15 cellular contexts compared by ENCODE assay signal in the genomic region with DNA sequence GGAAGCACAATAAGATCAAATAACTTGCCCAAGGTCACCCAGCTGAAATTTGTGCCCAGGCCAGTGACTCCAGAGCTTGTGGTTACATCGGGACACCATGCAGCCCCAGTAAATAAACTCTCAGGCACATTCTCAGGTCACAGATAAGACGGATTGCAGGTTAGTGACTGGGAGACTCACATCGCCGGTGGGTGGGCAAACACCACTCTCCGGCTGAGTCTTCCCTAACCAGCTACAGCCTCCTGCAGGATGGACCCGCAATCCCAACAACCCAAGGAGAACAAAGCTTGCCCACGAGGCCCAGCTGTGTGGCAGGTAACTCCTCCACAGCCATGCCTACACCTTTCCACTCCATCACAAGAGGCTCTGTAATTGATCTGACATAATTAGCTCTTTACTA.
A peak's percentile ranks its signal among the peaks of the same experiment; 100 is the strongest.
DNase-seq lines count a peak whose midpoint lies in the region; ATAC-seq and TF ChIP-seq lines count a peak whose summit lies in the region.
"Had no signal": no experiment of that assay in that cellular context is flagged by ENCODE, and none has a peak within 500 bp of the region (broad histone marks: within the 10 kb centered on the region; RNA-seq: fewer than 3 reads in every experiment).

No MANE protein-coding gene starts in this region.

- H3K23ac ChIP-seq in mesendoderm (ENCODE audit: low read length), result no peak overlapping the region
- no peak overlapping the region for H3K23ac ChIP-seq in mesenchymal stem cell (ENCODE audit: low read length in 2 of 2)

- TF ChIP-seq CTCF in PC-3 (conservative IDR thresholded peaks at IDR 0.05; ENCODE audit: low read depth, low read length) (no peak), thyroid gland (IDR thresholded peaks at IDR 0.05) (no peak)

- H3K4me2 ChIP-seq in PC-3 (ENCODE audit: low read length), result no peak overlapping the region
- no peak overlapping the region for H3K4me2 ChIP-seq in mesendoderm (ENCODE audit: low read length)
- no peak overlapping the region for H3K4me2 ChIP-seq in mesenchymal stem cell (ENCODE audit: low read length, poor library complexity, severe bottlenecking)
- H3K4me2 ChIP-seq: BLaER1 treated with 17β-estradiol and CSF1 and Interleukin-3, amounts not matched to agents 10 nM and 100 nM had no signal

- peaks cover 46% of the 10 kb centered on the region for H3K36me3 ChIP-seq in CD4-positive, alpha-beta memory T cell (ENCODE audit: insufficient read depth, low read length)
- H3K36me3 ChIP-seq in PC-3 (ENCODE audit: low read depth, low read length) (no peaks in the 10 kb centered on the region), mesendoderm (ENCODE audit: control insufficient read depth, insufficient read depth, low read length) (no peaks in the 10 kb centered on the region), mesenchymal stem cell (ENCODE audit: control insufficient read depth in 1 of 2, insufficient read depth in 2 of 2, low read depth in 1 of 2, low read length in 2 of 2) (peaks cover 3 to 54% of the 10 kb centered on the region in 2 experiments), thyroid gland (no peaks in the 10 kb centered on the region)

- H3K27ac ChIP-seq in CD4-positive, alpha-beta memory T cell (ENCODE audit: low read depth, low read length), result no peak overlapping the region
- H3K27ac ChIP-seq in PC-3 (ENCODE audit: low read length) (no peak overlapping the region), mesendoderm (ENCODE audit: low read depth, low read length) (no peak overlapping the region), mesenchymal stem cell (ENCODE audit: low read length, poor library complexity, severe bottlenecking) (no peak overlapping the region), thyroid gland (no peak overlapping the region)
- H3K27ac ChIP-seq: BLaER1 treated with 17β-estradiol and CSF1 and Interleukin-3, amounts not matched to agents 10 nM and 100 nM had no signal

- H4K20me1 ChIP-seq in PC-3 (ENCODE audit: low read length), result no peaks in the 10 kb centered on the region

- WGBS in mesendoderm (ENCODE audit: extremely low coverage, insufficient coverage, low lambda C conversion rate), result no CpG with 5 or more reads among the region's 7 CpGs
- 95% methylated on average over 7 of the region's 7 CpGs for WGBS in mesenchymal stem cell
- 83 to 86% methylated on average over 7 of the region's 7 CpGs for WGBS in thyroid gland, 2 donors

- H3K9me3 Mint-ChIP-seq in CD4-positive, alpha-beta memory T cell, result no peaks in the 10 kb centered on the region
- H3K9me3 Mint-ChIP-seq: CD8-positive, alpha-beta memory T cell had no signal

- intact Hi-C loops in CD4-positive, alpha-beta memory T cell (cut with micrococcal nuclease), result no loop called here
- intact Hi-C loops in PC-3 (cut with micrococcal nuclease), result no loop called here
- intact Hi-C loops in thyroid gland (cut with DNase I), result no loop called here

- H3K4me3 ChIP-seq in CD4-positive, alpha-beta memory T cell (ENCODE audit: low read length in 2 of 2), result no peak overlapping the region
- H3K4me3 ChIP-seq in PC-3 (ENCODE audit: low read length), result no peak overlapping the region
- H3K4me3 ChIP-seq in mesendoderm (ENCODE audit: low read length), result no peak overlapping the region
- H3K4me3 ChIP-seq in mesenchymal stem cell (ENCODE audit: insufficient read depth in 1 of 2, low read depth in 1 of 2, low read length in 2 of 2), result no peak overlapping the region
- no peak overlapping the region for H3K4me3 ChIP-seq in thyroid gland (replicated peaks in 1 of 3)
- H3K4me3 ChIP-seq: BLaER1 treated with 17β-estradiol and CSF1 and Interleukin-3, amounts not matched to agents 10 nM and 100 nM had no signal

- H2AFZ ChIP-seq in PC-3 (ENCODE audit: low read length) (no peak overlapping the region), mesenchymal stem cell (ENCODE audit: low read depth, low read length) (no peak overlapping the region)

- ATAC-seq in PC-3, result no peak

- H3K4me3 Mint-ChIP-seq in CD4-positive, alpha-beta memory T cell, result no peak overlapping the region
- H3K4me3 Mint-ChIP-seq: CD8-positive, alpha-beta memory T cell had no signal

- H3K79me2 ChIP-seq in PC-3 (ENCODE audit: low read length) (no peaks in the 10 kb centered on the region), mesendoderm (ENCODE audit: control insufficient read depth, insufficient read depth, low read length) (no peaks in the 10 kb centered on the region)

- peak overlapping the region; percentile 0 for H2BK5ac ChIP-seq in mesendoderm (ENCODE audit: low read length)
- no peak overlapping the region for H2BK5ac ChIP-seq in mesenchymal stem cell (ENCODE audit: low read depth, low read length, poor library complexity, severe bottlenecking)

- H3K9me3 ChIP-seq in CD4-positive, alpha-beta memory T cell (ENCODE audit: control insufficient read depth in 1 of 2, low read length in 2 of 2), result no peaks in the 10 kb centered on the region
- H3K9me3 ChIP-seq in PC-3 (ENCODE audit: low read length) (no peaks in the 10 kb centered on the region), mesenchymal stem cell (ENCODE audit: control insufficient read depth, low read length) (no peaks in the 10 kb centered on the region), thyroid gland (no peaks in the 10 kb centered on the region)
- H3K9me3 ChIP-seq: BLaER1 treated with 17β-estradiol and CSF1 and Interleukin-3, amounts not matched to agents 10 nM and 100 nM; Caco-2 had no signal

- H2AK5ac ChIP-seq in mesendoderm (ENCODE audit: low read length), result peak overlapping the region; percentile 86
- H2AK5ac ChIP-seq in mesenchymal stem cell (ENCODE audit: low read length, severe bottlenecking), result no peak overlapping the region

- peak overlapping the region; percentile 43 for H3K18ac ChIP-seq in mesendoderm (ENCODE audit: low read length)
- H3K18ac ChIP-seq in mesenchymal stem cell (ENCODE audit: low read depth in 1 of 2, low read length in 2 of 2), result no peak overlapping the region

- CTCF ChIA-PET in CD4-positive, alpha-beta memory T cell (lab: Charles Lee; ENCODE audit: partially characterized antibody), result interaction anchor here (0.6 to 2.0 kb wide), 5 partner anchors 9 to 98 kb away, joined by 3 to 7 read pairs (median 3); no protein-coding TSS in a partner anchor
- CTCF ChIA-PET in PC-3 (lab: Charles Lee), result interaction anchor here (0.7 kb wide), 1 partner anchor 1055 kb away, joined by 3 read pairs; no protein-coding TSS in a partner anchor

- H3K4ac ChIP-seq in mesendoderm (ENCODE audit: low read depth, low read length) (peak overlapping the region; percentile 97), mesenchymal stem cell (ENCODE audit: low read depth in 1 of 2, low read length in 2 of 2) (no peak overlapping the region)

- H3K9me2 ChIP-seq in PC-3 (replicated peaks; ENCODE audit: low read length), result no peaks in the 10 kb centered on the region

- H3K14ac ChIP-seq in mesenchymal stem cell (ENCODE audit: low read length in 2 of 2), result no peak overlapping the region

- no peak for TF ChIP-seq POLR2A in thyroid gland (IDR thresholded peaks at IDR 0.05)

- H3K56ac ChIP-seq in mesendoderm (ENCODE audit: low read length), result peak overlapping the region; percentile 73

- BruUV-seq in PC-3 (replicated peaks; lab: Mats Ljungman, UMichigan), result TSS peak; percentile 20

- no peak overlapping the region for H4K8ac ChIP-seq in mesendoderm (ENCODE audit: low read depth, low read length)
- H4K8ac ChIP-seq in mesenchymal stem cell (ENCODE audit: low read length), result no peak overlapping the region

- H3K4me1 Mint-ChIP-seq in CD4-positive, alpha-beta memory T cell, result peaks cover 12 to 29% (median 20%) of the 10 kb centered on the region in 4 donors

- H2BK15ac ChIP-seq in mesendoderm (replicated peaks; ENCODE audit: low read depth) (peak overlapping the region; percentile 3), mesenchymal stem cell (ENCODE audit: low read depth, poor library complexity, severe bottlenecking) (no peak overlapping the region)

- H2BK12ac ChIP-seq in mesenchymal stem cell (ENCODE audit: low read length in 2 of 2), result no peak overlapping the region

- peak overlapping the region; percentile 48 for H2BK120ac ChIP-seq in mesendoderm (ENCODE audit: low read depth, low read length)
- H2BK120ac ChIP-seq in mesenchymal stem cell (ENCODE audit: low read depth, low read length), result no peak overlapping the region

- POLR2A ChIA-PET in CD4-positive, alpha-beta memory T cell (lab: Charles Lee; ENCODE audit: partially characterized antibody), result interaction anchor here (0.9 to 2.8 kb wide), 4 partner anchors 11 to 29 kb away, joined by 3 to 7 read pairs (median 5); no protein-coding TSS in a partner anchor
- POLR2A ChIA-PET in PC-3 (lab: Charles Lee; ENCODE audit: unreplicated experiment), result no interaction called here

- H3F3A ChIP-seq in PC-3 (ENCODE audit: low read length, unreplicated experiment), result no peaks in the 10 kb centered on the region

- no peaks in the 10 kb centered on the region for H3K27me3 Mint-ChIP-seq in CD4-positive, alpha-beta memory T cell
- H3K27me3 Mint-ChIP-seq: CD8-positive, alpha-beta memory T cell had no signal

- DNase-seq in NCI-H748 (lab: John Stamatoyannopoulos, UW; ENCODE audit: unreplicated experiment) (peak; percentile 19), NCI-H748 treated with DMSO at 0.1 percent for 48 hours (lab: John Stamatoyannopoulos, UW) (no peak), PC-3 (no peak), mesendoderm (no peak), SIG-M5 (lab: John Stamatoyannopoulos, UW) (no peak), mesenchymal stem cell (no peak), thyroid gland (no peak)
- no peak for DNase-seq in CD4-positive, alpha-beta memory T cell
- DNase-seq: 8988T; ACHN; Caco-2; CD8-positive, alpha-beta memory T cell; DND-41; GDM1 had no signal

- no peak overlapping the region for H4K5ac ChIP-seq in mesendoderm (ENCODE audit: low read length)

- H3K27me3 ChIP-seq in CD4-positive, alpha-beta memory T cell (ENCODE audit: insufficient read depth, low read length), result no peaks in the 10 kb centered on the region
- no peaks in the 10 kb centered on the region for H3K27me3 ChIP-seq in PC-3 (ENCODE audit: low read length)
- no peaks in the 10 kb centered on the region for H3K27me3 ChIP-seq in mesendoderm (ENCODE audit: insufficient read depth, low read length, poor library complexity)
- no peaks in the 10 kb centered on the region for H3K27me3 ChIP-seq in mesenchymal stem cell (ENCODE audit: control insufficient read depth in 1 of 2, insufficient read depth in 1 of 2, low read length in 2 of 2)
- no peaks in the 10 kb centered on the region for H3K27me3 ChIP-seq in thyroid gland
- H3K27me3 ChIP-seq: BLaER1 treated with 17β-estradiol and CSF1 and Interleukin-3, amounts not matched to agents 10 nM and 100 nM had no signal

- peak overlapping the region in 5 of 7 donors; percentile 17 to 76 (median 65) for H3K27ac Mint-ChIP-seq in CD4-positive, alpha-beta memory T cell

- no peak overlapping the region for H4K91ac ChIP-seq in mesenchymal stem cell (ENCODE audit: low read length)

- H3K79me1 ChIP-seq in mesendoderm (ENCODE audit: low read length) (peaks cover 2% of the 10 kb centered on the region), mesenchymal stem cell (replicated peaks; ENCODE audit: low read length, poor library complexity, severe bottlenecking) (no peaks in the 10 kb centered on the region)

- peaks cover 51 to 63% of the 10 kb centered on the region in 2 donors for H3K36me3 Mint-ChIP-seq in CD4-positive, alpha-beta memory T cell

- H3K4me1 ChIP-seq in CD4-positive, alpha-beta memory T cell (ENCODE audit: insufficient read depth, low read length), result no peaks in the 10 kb centered on the region
- peaks cover 10% of the 10 kb centered on the region for H3K4me1 ChIP-seq in PC-3 (ENCODE audit: insufficient read depth, low read length)
- H3K4me1 ChIP-seq in mesendoderm (ENCODE audit: control insufficient read depth, low read depth, low read length), result peaks cover 27% of the 10 kb centered on the region
- peaks cover 4% of the 10 kb centered on the region for H3K4me1 ChIP-seq in mesenchymal stem cell (ENCODE audit: control insufficient read depth, insufficient read depth, low read depth, low read length)
- peaks cover 14 to 17% of the 10 kb centered on the region in 2 donors for H3K4me1 ChIP-seq in thyroid gland
- H3K4me1 ChIP-seq: BLaER1 treated with 17β-estradiol and CSF1 and Interleukin-3, amounts not matched to agents 10 nM and 100 nM; Caco-2 had no signal

- H3K9ac ChIP-seq in PC-3 (ENCODE audit: low read length) (no peak overlapping the region), mesendoderm (ENCODE audit: low read length) (no peak overlapping the region), mesenchymal stem cell (ENCODE audit: low read length) (no peak overlapping the region)
- H3K9ac ChIP-seq: BLaER1 treated with 17β-estradiol and CSF1 and Interleukin-3, amounts not matched to agents 10 nM and 100 nM had no signal
